ENCODE assay signal across 8 cellular contexts in genomic region chr17:29369831-29370735, GRCh38. TPM values are rescaled to one million over a fixed set of nuclear protein-coding genes. Genes with fewer than 3 reads are reported as not detected.
DNase-seq lines count a peak whose midpoint lies in the region; ATAC-seq and TF ChIP-seq lines count a peak whose summit lies in the region.

No MANE protein-coding gene starts in this region.

- intact Hi-C loops in lower leg skin (cut with DNase I; ENCODE audit: low total_unique reads): loop anchor here (5.0 kb wide), 1 partner anchor 167 kb away; no protein-coding TSS in a partner anchor

- TF ChIP-seq POLR2A in lower leg skin (IDR thresholded peaks at IDR 0.05): no peak

- peaks cover 16% of the 10 kb centered on the region for H3K4me1 ChIP-seq in ectodermal cell (ENCODE audit: control insufficient read depth, insufficient read depth, low read length)

- DNase-seq in DMS79 (lab: John Stamatoyannopoulos, UW) (peak; percentile 28), NCI-H748 (lab: John Stamatoyannopoulos, UW; ENCODE audit: unreplicated experiment) (peak; percentile 81), lower leg skin (ENCODE audit: low spot score in 2 of 2) (peak; percentile 44 to 85), GOT3 (lab: John Stamatoyannopoulos, UW) (no peak)
- peak; percentile 40 to 46 for DNase-seq in activated CD4-positive, alpha-beta T cell treated with anti-CD3 and anti-CD28 coated beads, Interleukin-2, amount 50 U/mL, for 4 hours
- DNase-seq in stimulated activated CD4-positive, alpha-beta T cell treated with anti-CD3 and anti-CD28 coated beads, TNF-alpha, amount 100 ng/mL, for 4 hours (ENCODE audit: low read depth in 3 of 3): peak; percentile 11 to 15 (median 15)

- H3K36me3 ChIP-seq in ectodermal cell (ENCODE audit: control insufficient read depth, insufficient read depth, low read length): no peaks in the 10 kb centered on the region

- H3K9me3 ChIP-seq in ectodermal cell (ENCODE audit: control insufficient read depth, low read length): no peaks in the 10 kb centered on the region

- H3K4me3 ChIP-seq in ectodermal cell (ENCODE audit: insufficient read depth, low read depth, low read length) (no peak overlapping the region), lower leg skin (ENCODE audit: low read depth, poor library complexity, severe bottlenecking) (no peak overlapping the region)

- TF ChIP-seq CTCF in lower leg skin (IDR thresholded peaks at IDR 0.05): peak in 2 of 3 donors; percentile 39 to 55

- H3K27me3 ChIP-seq in ectodermal cell (ENCODE audit: control insufficient read depth, insufficient read depth, low read length, poor library complexity, severe bottlenecking): no peaks in the 10 kb centered on the region

- WGBS in ectodermal cell, 2 experiments: 17 to 22% methylated on average over 6 to 7 of the region's 7 CpGs
- WGBS in lower leg skin, 2 donors: 17 to 22% methylated on average over 7 of the region's 7 CpGs

- H3K27ac ChIP-seq in ectodermal cell (ENCODE audit: insufficient read depth, low read depth, low read length, poor library complexity, severe bottlenecking): peak overlapping the region; percentile 61

- ATAC-seq in HG03354 (IDR thresholded peaks at IDR 0.05; ENCODE audit: poor library complexity, severe bottlenecking, unreplicated experiment): peak; percentile 54

RNA-seq across cellular contexts. Expression of gene TAOK1, which starts 20.1 kb away (rescaled TPM):
- 43.7 TPM for polyA plus RNA-seq in ectodermal cell (2013, experiment 1 of 4)
- polyA plus RNA-seq in ectodermal cell (2013, experiment 2 of 4): 55.5 TPM
- 32.4 TPM for polyA plus RNA-seq in ectodermal cell (2013, experiment 3 of 4)
- 42.9 TPM for polyA plus RNA-seq in ectodermal cell (2013, experiment 4 of 4)
- 10 to 100 TPM; 54.7 to 71.8 (median 64.9) TPM for total RNA-seq in lower leg skin
